8 cellular contexts compared by ENCODE assay signal in genomic region chr19:45528744-45529453, GRCh38. TPM values are rescaled to one million over a fixed set of nuclear protein-coding genes. Genes with fewer than 3 reads are reported as not detected.
DNase-seq lines count a peak whose midpoint lies in the region; ATAC-seq and TF ChIP-seq lines count a peak whose summit lies in the region.

No MANE protein-coding gene starts in this region.

- H3K4me1 ChIP-seq in mucosa of stomach (ENCODE audit: control insufficient read depth, insufficient read depth, low read length), result peaks cover 15% of the 10 kb centered on the region

- TF ChIP-seq CTCF in dorsolateral prefrontal cortex (IDR thresholded peaks at IDR 0.05 in 54 of 56, conservative IDR thresholded peaks at IDR 0.05 in 2 of 56; ENCODE audit: low read depth in 1 of 56, partially characterized antibody in 56 of 56), result peak in 35 of 56 donors; percentile 6 to 55 (median 28)

- H3K27me3 ChIP-seq in dorsolateral prefrontal cortex (no peaks in the 10 kb centered on the region), mucosa of stomach (ENCODE audit: control insufficient read depth, insufficient read depth, low read length) (no peaks in the 10 kb centered on the region)

- DNase-seq in ELF-1 (ENCODE audit: low read depth, low spot score), result peak; percentile 94
- DNase-seq in NCI-H2171 treated with DMSO at 0.1 percent for 48 hours (lab: John Stamatoyannopoulos, UW), result peak; percentile 88
- DNase-seq in dorsolateral prefrontal cortex, result peak in 9 of 10 donors; percentile 30 to 78 (median 66)
- no peak for DNase-seq in AML-193 (lab: John Stamatoyannopoulos, UW)

- H3K36me3 ChIP-seq in mucosa of stomach (ENCODE audit: control insufficient read depth, insufficient read depth, low read length), result peaks cover 14% of the 10 kb centered on the region

- H3K4me3 ChIP-seq in dorsolateral prefrontal cortex (peak overlapping the region; percentile 1 to 67 (median 54)), mucosa of stomach (ENCODE audit: low read length) (peak overlapping the region; percentile 40)

- peak overlapping the region; percentile 50 for H3K9ac ChIP-seq in mucosa of stomach (ENCODE audit: low read length)

- intact Hi-C loops in dorsolateral prefrontal cortex (cut with DNase I), result loop anchor here (5.0 to 10.0 kb wide), 3 partner anchors 56 to 266 kb away; partner anchors contain the start of genes OPA3 (in 2 of the 2) and DMWD (in 1 of the 2)

- peak overlapping the region in 42 of 59 donors; percentile 6 to 79 (median 50) for H3K27ac ChIP-seq in dorsolateral prefrontal cortex

- no peaks in the 10 kb centered on the region for H3K9me3 ChIP-seq in mucosa of stomach (ENCODE audit: control insufficient read depth, low read length)

- ATAC-seq in GM18519 (IDR thresholded peaks at IDR 0.05; ENCODE audit: low FRiP score, unreplicated experiment) (no peak), HG03521 (IDR thresholded peaks at IDR 0.05; ENCODE audit: unreplicated experiment) (no peak), HG03469 (IDR thresholded peaks at IDR 0.05; ENCODE audit: unreplicated experiment) (no peak)

RNA-seq across cellular contexts. Expression of gene VASP, which starts 21.6 kb away (rescaled TPM):
- total RNA-seq in dorsolateral prefrontal cortex, result 10 to 100 TPM in 118 of 120 experiments, 1 to 10 TPM in 2; 7.0 to 36.7 (median 18.3) TPM

RNA-seq across cellular contexts. Expression of gene PPM1N, which starts 30.7 kb away (rescaled TPM):
- total RNA-seq in dorsolateral prefrontal cortex, result 1 to 10 TPM in 108 of 120 experiments, under 1 TPM in 12; 0.59 to 4.9 (median 1.9) TPM

RNA-seq across cellular contexts. Expression of gene RTN2, which starts 32.1 kb away (rescaled TPM):
- total RNA-seq in dorsolateral prefrontal cortex, result 100 to 1,000 TPM in 2 of 120 experiments, 10 to 100 TPM in 118; 18.9 to 124 (median 63.4) TPM

RNA-seq across cellular contexts. Expression of gene OPA3, which starts 55.7 kb away (rescaled TPM):
- total RNA-seq in dorsolateral prefrontal cortex, result 10 to 100 TPM in 98 of 120 experiments, 1 to 10 TPM in 22; 7.1 to 16.8 (median 11.5) TPM

Comparison
In these comparisons a context has a peak if more than half of its experiments do, and no peak if none do; other contexts are left out.
1. DNase-seq: peak in ELF-1 (single experiment), NCI-H2171 treated with DMSO at 0.1 percent for 48 hours (single experiment) and dorsolateral prefrontal cortex (9 of 10); none in AML-193 (0 of 2).